Comparison of ENCODE assay signal across 13 cellular contexts in the genomic region with DNA sequence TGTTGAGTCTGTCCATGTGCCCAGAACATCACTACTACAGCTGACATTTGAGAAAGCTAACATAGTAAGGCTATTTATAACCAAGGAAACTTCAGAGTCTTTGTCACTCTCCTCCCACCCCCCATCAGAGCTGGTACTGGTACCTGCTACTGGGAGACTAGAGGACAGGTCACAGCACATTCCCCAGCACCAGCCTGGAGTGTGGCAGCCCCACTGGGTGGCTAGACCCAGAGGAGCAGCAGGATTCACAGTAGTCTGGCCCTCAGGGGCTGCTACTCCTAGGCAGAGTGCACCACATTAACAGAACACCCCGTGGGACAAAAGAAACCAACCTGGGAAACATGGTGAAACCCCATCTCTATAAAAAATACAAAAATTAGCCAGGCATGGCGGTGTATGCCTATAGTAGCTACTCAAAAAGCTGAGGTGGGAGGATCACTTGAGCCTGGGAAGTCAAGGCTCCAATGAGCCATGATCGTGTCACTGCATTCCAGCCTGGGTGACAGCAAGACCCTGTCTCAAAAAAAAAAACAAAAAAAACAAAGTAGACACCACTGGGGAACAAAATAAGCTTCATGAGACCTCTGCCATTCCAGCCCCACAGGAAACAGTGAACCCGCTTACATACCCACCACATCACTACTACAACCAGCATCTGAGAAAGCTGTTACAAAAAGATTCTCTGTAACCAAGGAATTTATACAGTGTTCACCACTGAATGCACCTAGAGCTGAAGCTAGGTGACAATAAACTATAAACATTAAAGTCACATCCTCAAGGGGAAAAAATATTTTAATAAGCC. TPM values are rescaled to one million over a fixed set of nuclear protein-coding genes. Genes with fewer than 3 reads are reported as not detected.
DNase-seq lines count a peak whose midpoint lies in the region; ATAC-seq lines count a peak whose summit lies in the region.
"Had no signal": no experiment of that assay in that cellular context is flagged by ENCODE, and none has a peak within 500 bp of the region (broad histone marks: within the 10 kb centered on the region; RNA-seq: fewer than 3 reads in every experiment).

No MANE protein-coding gene starts in this region.

- POLR2A ChIA-PET in activated CD4-positive, alpha-beta T cell treated with anti-CD3 and anti-CD28 coated beads for 36 hours (lab: Charles Lee), result interaction anchor here (0.6 to 0.7 kb wide), 3 partner anchors 27 to 269 kb away, joined by 3 read pairs; a partner anchor contains a TSS

- peak overlapping the region; percentile 71 for H3K4me3 Mint-ChIP-seq in activated CD4-positive, alpha-beta T cell treated with anti-CD3 and anti-CD28 coated beads for 36 hours
- H3K4me3 Mint-ChIP-seq in activated naive CD8-positive, alpha-beta T cell treated with anti-CD3 and anti-CD28 coated beads for 36 hours, result peak overlapping the region; percentile 36
- peak overlapping the region; percentile 47 for H3K4me3 Mint-ChIP-seq in stimulated activated effector memory CD8-positive, alpha-beta T cell treated with anti-CD3 and anti-CD28 coated beads, Interleukin-12 subunit alpha, Interleukin-12 subunit beta, amount 100 ng/mL, for 72 hours

- no peaks in the 10 kb centered on the region for H3K27me3 Mint-ChIP-seq in activated CD4-positive, alpha-beta T cell treated with anti-CD3 and anti-CD28 coated beads for 36 hours
- H3K27me3 Mint-ChIP-seq in activated naive CD8-positive, alpha-beta T cell treated with anti-CD3 and anti-CD28 coated beads for 36 hours, result no peaks in the 10 kb centered on the region

- intact Hi-C loops in activated CD4-positive, alpha-beta T cell treated with anti-CD3 and anti-CD28 coated beads for 36 hours (cut with DNase I, micrococcal nuclease), result loop anchor here (2.0 kb wide), 3 partner anchors 21 to 75 kb away; a partner anchor contains a TSS

- peaks cover 3% of the 10 kb centered on the region for H3K9me3 Mint-ChIP-seq in activated CD4-positive, alpha-beta T cell treated with anti-CD3 and anti-CD28 coated beads for 36 hours (ENCODE audit: low read depth)
- H3K9me3 Mint-ChIP-seq in activated naive CD8-positive, alpha-beta T cell treated with anti-CD3 and anti-CD28 coated beads for 36 hours, result peaks cover 6% of the 10 kb centered on the region
- no peaks in the 10 kb centered on the region for H3K9me3 Mint-ChIP-seq in stimulated activated effector memory CD8-positive, alpha-beta T cell treated with anti-CD3 and anti-CD28 coated beads, Interleukin-12 subunit alpha, Interleukin-12 subunit beta, amount 100 ng/mL, for 72 hours

- CTCF ChIA-PET in activated CD4-positive, alpha-beta T cell treated with anti-CD3 and anti-CD28 coated beads for 36 hours (lab: Charles Lee), result interaction anchor here (1.1 to 1.7 kb wide), 2 partner anchors 19 to 20 kb away, joined by 3 read pairs; no protein-coding TSS in a partner anchor

- peaks cover 64% of the 10 kb centered on the region for H3K4me1 Mint-ChIP-seq in activated CD4-positive, alpha-beta T cell treated with anti-CD3 and anti-CD28 coated beads for 36 hours
- peaks cover 67% of the 10 kb centered on the region for H3K4me1 Mint-ChIP-seq in activated naive CD8-positive, alpha-beta T cell treated with anti-CD3 and anti-CD28 coated beads for 36 hours
- peaks cover 55% of the 10 kb centered on the region for H3K4me1 Mint-ChIP-seq in stimulated activated effector memory CD8-positive, alpha-beta T cell treated with anti-CD3 and anti-CD28 coated beads, Interleukin-12 subunit alpha, Interleukin-12 subunit beta, amount 100 ng/mL, for 72 hours

- peak overlapping the region; percentile 91 for H3K27ac Mint-ChIP-seq in activated CD4-positive, alpha-beta T cell treated with anti-CD3 and anti-CD28 coated beads for 36 hours
- peak overlapping the region; percentile 79 for H3K27ac Mint-ChIP-seq in activated naive CD8-positive, alpha-beta T cell treated with anti-CD3 and anti-CD28 coated beads for 36 hours
- peak overlapping the region; percentile 30 for H3K27ac Mint-ChIP-seq in stimulated activated effector memory CD8-positive, alpha-beta T cell treated with anti-CD3 and anti-CD28 coated beads, Interleukin-12 subunit alpha, Interleukin-12 subunit beta, amount 100 ng/mL, for 72 hours

- peaks cover 2% of the 10 kb centered on the region for H3K36me3 Mint-ChIP-seq in activated CD4-positive, alpha-beta T cell treated with anti-CD3 and anti-CD28 coated beads for 36 hours (ENCODE audit: low read depth)
- peaks cover 3% of the 10 kb centered on the region for H3K36me3 Mint-ChIP-seq in activated naive CD8-positive, alpha-beta T cell treated with anti-CD3 and anti-CD28 coated beads for 36 hours
- no peaks in the 10 kb centered on the region for H3K36me3 Mint-ChIP-seq in stimulated activated effector memory CD8-positive, alpha-beta T cell treated with anti-CD3 and anti-CD28 coated beads, Interleukin-12 subunit alpha, Interleukin-12 subunit beta, amount 100 ng/mL, for 72 hours

- DNase-seq in activated CD4-positive, alpha-beta T cell treated with anti-CD3 and anti-CD28 coated beads for 36 hours, result no peak
- no peak for DNase-seq in activated CD4-positive, alpha-beta T cell treated with anti-CD3 and anti-CD28 coated beads, Interleukin-2, amount 50 U/mL, for 48 hours
- no peak for DNase-seq in Jurkat, Clone E6-1 (ENCODE audit: low read depth, low spot score)
- no peak for DNase-seq in activated naive CD8-positive, alpha-beta T cell treated with anti-CD3 and anti-CD28 coated beads for 36 hours
- DNase-seq in stimulated activated effector memory CD8-positive, alpha-beta T cell treated with anti-CD3 and anti-CD28 coated beads, Interleukin-12 subunit alpha, Interleukin-12 subunit beta, amount 100 ng/mL, for 72 hours (ENCODE audit: low spot score in 2 of 2), result no peak
- no peak for DNase-seq in NCI-H526 treated with DMSO at 0.1 percent for 48 hours (lab: John Stamatoyannopoulos, UW)
- no peak for DNase-seq in DMS 273 (lab: John Stamatoyannopoulos, UW; ENCODE audit: unreplicated experiment)
- DNase-seq: cortex of kidney, NCI-H524, substantia nigra had no signal

- peak; percentile 14 for ATAC-seq in activated CD4-positive, alpha-beta T cell treated with anti-CD3 and anti-CD28 coated beads for 36 hours
- ATAC-seq in stimulated activated effector memory CD8-positive, alpha-beta T cell treated with anti-CD3 and anti-CD28 coated beads, Interleukin-12 subunit alpha, Interleukin-12 subunit beta, amount 100 ng/mL, for 72 hours, result peak; percentile 29
- ATAC-seq in GM21528 (IDR thresholded peaks at IDR 0.05; ENCODE audit: low FRiP score, unreplicated experiment), result no peak
- ATAC-seq: Panc1 had no signal

- H3K4me3 ChIP-seq in Jurkat, Clone E6-1 (ENCODE audit: low read length), result peak overlapping the region; percentile 27
- H3K4me3 ChIP-seq: esophagus muscularis mucosa had no signal

RNA-seq across cellular contexts. Expression of a gene that starts 26.3 kb away (rescaled TPM):
- 10 to 100 TPM; 71.7 to 91.2 TPM for total RNA-seq in activated CD4-positive, alpha-beta T cell treated with anti-CD3 and anti-CD28 coated beads for 36 hours
- 22.7 TPM for polyA plus RNA-seq in Jurkat, Clone E6-1 (2012; ENCODE audit: insufficient read depth, insufficient read length)
- 10 to 100 TPM; 64.5 to 65.2 TPM for total RNA-seq in activated naive CD8-positive, alpha-beta T cell treated with anti-CD3 and anti-CD28 coated beads for 36 hours

Comparison
In these comparisons a context has a peak if more than half of its experiments do, and no peak if none do; other contexts are left out.
1. H3K27ac Mint-ChIP-seq: peak in every context shown above with its lines; median percentile 91 in activated CD4-positive, alpha-beta T cell treated with anti-CD3 and anti-CD28 coated beads for 36 hours; 79 in activated naive CD8-positive, alpha-beta T cell treated with anti-CD3 and anti-CD28 coated beads for 36 hours; 30 in stimulated activated effector memory CD8-positive, alpha-beta T cell treated with anti-CD3 and anti-CD28 coated beads, Interleukin-12 subunit alpha, Interleukin-12 subunit beta, amount 100 ng/mL, for 72 hours.